Comparison of ENCODE assay signal across 8 cellular contexts in the genomic region with DNA sequence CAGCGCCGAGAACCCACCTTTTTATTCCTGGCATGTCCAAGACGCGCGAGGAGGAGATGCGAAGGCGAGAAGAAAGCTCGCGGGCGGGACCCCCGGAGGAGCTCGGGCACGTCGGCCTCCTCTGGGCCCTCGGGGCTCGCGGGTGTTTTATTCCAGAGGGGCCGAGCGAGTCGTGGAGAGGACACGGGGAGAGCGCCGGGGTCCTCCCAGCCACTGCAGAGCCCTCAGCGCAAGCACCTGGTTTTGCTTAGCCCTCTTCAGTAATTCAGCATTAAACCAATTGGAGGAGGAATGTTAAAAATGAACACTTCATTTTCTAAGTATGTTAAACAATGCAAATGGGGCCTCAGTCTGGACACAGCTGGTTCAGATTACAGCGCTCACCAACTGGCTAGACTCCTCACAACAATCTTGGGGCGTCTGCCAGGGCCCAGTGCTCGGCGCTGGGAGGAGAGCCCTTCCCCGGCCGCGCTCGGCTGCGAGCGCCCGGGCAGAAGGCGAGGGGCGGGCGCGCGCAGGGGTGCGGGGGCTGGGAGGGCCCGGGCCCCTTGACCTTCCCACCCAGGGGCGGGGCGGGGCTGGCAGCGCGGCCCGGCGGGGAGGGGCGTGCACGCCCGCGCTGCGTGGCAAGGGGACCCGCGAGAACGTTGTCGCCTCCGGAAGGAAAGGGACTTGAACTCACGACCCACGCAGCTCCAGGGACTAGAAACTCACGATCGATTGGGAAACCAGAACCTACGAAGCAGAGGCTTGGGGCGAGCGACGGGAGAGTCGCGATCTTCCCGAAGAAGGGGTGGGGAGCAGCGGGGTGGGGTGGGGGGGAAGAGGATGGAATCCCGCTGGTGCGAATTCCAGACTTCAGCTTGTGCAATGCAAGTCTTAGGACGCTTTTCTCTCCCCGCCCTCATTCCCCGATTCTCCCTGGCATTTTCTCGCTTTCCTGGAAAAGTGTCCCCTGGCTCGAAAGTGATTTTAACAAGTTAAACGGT. TPM values are rescaled to one million over a fixed set of nuclear protein-coding genes. Genes with fewer than 3 reads are reported as not detected.
DNase-seq lines count a peak whose midpoint lies in the region; ATAC-seq and TF ChIP-seq lines count a peak whose summit lies in the region.

Gene FBLN5, minus strand, starts transcription at position 499 of the 989 bp plus-strand sequence. Its CDS starts 465 bp downstream, at position 34.

- peak within 1 kb of the TSS; percentile 86 to 88 for H3K4me3 Mint-ChIP-seq in activated T-cell treated with anti-CD3 and anti-CD28 coated beads, Interleukin-2, amount 50 U/mL, for 72 hours
- peak within 1 kb of the TSS; percentile 78 to 86 (median 85) for H3K4me3 Mint-ChIP-seq in naive B cell

- DNase-seq in AG08396 (ENCODE audit: low spot score) (peak; percentile 88), LHCN-M2 (ENCODE audit: low read depth) (peak; percentile 55), fibroblast of pulmonary artery (ENCODE audit: low read depth) (peak; percentile 76), naive B cell (no peak), NCI-H345 treated with DMSO at 0.1 percent for 48 hours (lab: John Stamatoyannopoulos, UW; ENCODE audit: unreplicated experiment) (no peak)
- peak; percentile 56 to 60 for DNase-seq in activated T-cell treated with anti-CD3 and anti-CD28 coated beads, Interleukin-2, amount 50 U/mL, for 72 hours

- peak within 1 kb of the TSS; percentile 62 for H3K4me3 ChIP-seq in fibroblast of pulmonary artery (replicated peaks; ENCODE audit: low read depth, low read length)

- H3K36me3 Mint-ChIP-seq in activated T-cell treated with anti-CD3 and anti-CD28 coated beads, Interleukin-2, amount 50 U/mL, for 72 hours (ENCODE audit: insufficient read depth in 2 of 2), result no peaks in the 10 kb centered on the region
- peaks cover 0 to 3% of the 10 kb centered on the region in 2 donors for H3K36me3 Mint-ChIP-seq in naive B cell

- TF ChIP-seq CTCF in fibroblast of pulmonary artery (IDR thresholded peaks at IDR 0.05; ENCODE audit: low read length, missing control alignments) (no peak), subcutaneous adipose tissue (IDR thresholded peaks at IDR 0.05; ENCODE audit: low read depth) (no peak)

- peak; percentile 86 to 89 for ATAC-seq in activated T-cell treated with anti-CD3 and anti-CD28 coated beads, Interleukin-2, amount 50 U/mL, for 72 hours (replicated peaks in 1 of 2)
- ATAC-seq in naive B cell (ENCODE audit: low read depth in 2 of 2) (peak; percentile 32 to 55), HG03571 (IDR thresholded peaks at IDR 0.05; ENCODE audit: unreplicated experiment) (no peak)

- H3K4me1 Mint-ChIP-seq in activated T-cell treated with anti-CD3 and anti-CD28 coated beads, Interleukin-2, amount 50 U/mL, for 72 hours (ENCODE audit: low read depth), result peaks cover 21% of the 10 kb centered on the region
- peaks cover 8 to 20% (median 12%) of the 10 kb centered on the region in 3 donors for H3K4me1 Mint-ChIP-seq in naive B cell

- no peak within 1 kb of the TSS for H3K27ac Mint-ChIP-seq in activated T-cell treated with anti-CD3 and anti-CD28 coated beads, Interleukin-2, amount 50 U/mL, for 72 hours
- no peak within 1 kb of the TSS for H3K27ac Mint-ChIP-seq in naive B cell

- peaks cover 43% of the 10 kb centered on the region for H3K27me3 Mint-ChIP-seq in activated T-cell treated with anti-CD3 and anti-CD28 coated beads, Interleukin-2, amount 50 U/mL, for 72 hours (ENCODE audit: low read depth)
- peaks cover 32 to 58% (median 51%) of the 10 kb centered on the region in 3 donors for H3K27me3 Mint-ChIP-seq in naive B cell

- no peaks in the 10 kb centered on the region for H3K9me3 Mint-ChIP-seq in activated T-cell treated with anti-CD3 and anti-CD28 coated beads, Interleukin-2, amount 50 U/mL, for 72 hours
- no peaks in the 10 kb centered on the region for H3K9me3 Mint-ChIP-seq in naive B cell

RNA-seq across cellular contexts. Expression of gene FBLN5, which starts in this region (rescaled TPM):
- total RNA-seq in LHCN-M2 (2014; rRNA removed) (20.0 TPM in 2 replicates), subcutaneous adipose tissue (100 to 1,000 TPM; 108 to 158 (median 142) TPM)
- polyA plus RNA-seq in LHCN-M2 (2012), result 11.3 TPM
- 1 to 10 TPM; 3.0 to 5.6 TPM for total RNA-seq in activated T-cell treated with anti-CD3 and anti-CD28 coated beads, Interleukin-2, amount 50 U/mL, for 72 hours
- polyA plus RNA-seq in naive B cell (ENCODE audit: low read depth in 6 of 6), result 1 to 10 TPM in 2 of 6 donors, under 1 TPM in 3, not detected in 1; 0.39 to 2.0 (median 0.61) TPM

Comparison
In these comparisons a context has a peak if more than half of its experiments do, and no peak if none do; other contexts are left out.
1. DNase-seq: peak in AG08396 (single experiment), LHCN-M2 (single experiment), activated T-cell treated with anti-CD3 and anti-CD28 coated beads, Interleukin-2, amount 50 U/mL, for 72 hours (2 of 2) and fibroblast of pulmonary artery (single experiment); none in naive B cell (single experiment) and NCI-H345 treated with DMSO at 0.1 percent for 48 hours (single experiment).